ENCODE assay signal across 32 cellular contexts in genomic region chr19:1615156-1615765, GRCh38. TPM values are rescaled to one million over a fixed set of nuclear protein-coding genes. Genes with fewer than 3 reads are reported as not detected.
"Had no signal": no experiment of that assay in that cellular context is flagged by ENCODE, and none has a peak within 500 bp of the region (broad histone marks: within the 10 kb centered on the region; RNA-seq: fewer than 3 reads in every experiment).

No MANE protein-coding gene starts in this region.

- H3K27ac Mint-ChIP-seq: activated CD4-positive, alpha-beta memory T cell treated with anti-CD3 and anti-CD28 coated beads for 36 hours; activated naive CD8-positive, alpha-beta T cell treated with anti-CD3 and anti-CD28 coated beads, Interleukin-2, amount 10 ng/mL, durations not matched to agents 7 days and 5 days; T-helper 17 cell had no signal

- ATAC-seq: activated CD4-positive, CD25-positive, alpha-beta regulatory T cell treated with anti-CD3 and anti-CD28 coated beads, Interleukin-2, amount 50 U/mL, for 24 hours; activated T-cell treated with anti-CD3 and anti-CD28 coated beads, Interleukin-2, amount 50 U/mL, for 4 hours; esophagus mucosa; foreskin keratinocyte; heart left ventricle; left lung; naive thymus-derived CD4-positive, alpha-beta T cell; psoas muscle; SK-N-SH treated with all-trans-retinoic acid at 6 μM for 48 hours; T-helper 17 cell had no signal

- H3K27me3 ChIP-seq: brain microvascular endothelial cell, foreskin keratinocyte, heart left ventricle, left lung, spleen had no signal

- H3K9ac ChIP-seq: parathyroid adenoma had no signal

- H2AFZ ChIP-seq: parathyroid adenoma had no signal

- H3K79me2 ChIP-seq: parathyroid adenoma had no signal

- H3K27ac ChIP-seq: brain microvascular endothelial cell, foreskin keratinocyte, left lung, parathyroid adenoma, psoas muscle, spleen, thoracic aorta, WERI-Rb-1 had no signal

- H3K4me1 ChIP-seq: foreskin keratinocyte, left lung, parathyroid adenoma, psoas muscle had no signal

- FAIRE-seq: astrocyte, urothelium cell line had no signal

- H3K4me3 Mint-ChIP-seq: activated CD4-positive, alpha-beta memory T cell treated with anti-CD3 and anti-CD28 coated beads for 36 hours; activated naive CD8-positive, alpha-beta T cell treated with anti-CD3 and anti-CD28 coated beads, Interleukin-2, amount 10 ng/mL, durations not matched to agents 7 days and 5 days; activated T-cell treated with anti-CD3 and anti-CD28 coated beads, Interleukin-2, amount 50 U/mL, for 4 hours; immature natural killer cell; T-helper 17 cell had no signal

- H3K27me3 Mint-ChIP-seq: activated CD4-positive, alpha-beta memory T cell treated with anti-CD3 and anti-CD28 coated beads for 36 hours; activated naive CD8-positive, alpha-beta T cell treated with anti-CD3 and anti-CD28 coated beads, Interleukin-2, amount 10 ng/mL, durations not matched to agents 7 days and 5 days; naive thymus-derived CD4-positive, alpha-beta T cell; T-helper 17 cell had no signal

- H3K4me3 ChIP-seq: heart left ventricle, left lung, psoas muscle, spleen, thoracic aorta had no signal

- H3K9me3 Mint-ChIP-seq: activated CD4-positive, alpha-beta memory T cell treated with anti-CD3 and anti-CD28 coated beads for 36 hours; activated naive CD8-positive, alpha-beta T cell treated with anti-CD3 and anti-CD28 coated beads, Interleukin-2, amount 10 ng/mL, durations not matched to agents 7 days and 5 days; activated T-cell treated with anti-CD3 and anti-CD28 coated beads, Interleukin-2, amount 50 U/mL, for 4 hours; immature natural killer cell had no signal

- DNase-seq: activated CD4-positive, alpha-beta memory T cell treated with anti-CD3 and anti-CD28 coated beads for 36 hours; activated CD4-positive, alpha-beta T cell treated with anti-CD3 and anti-CD28 coated beads for 48 hours; activated CD8-positive, alpha-beta memory T cell treated with anti-CD3 and anti-CD28 coated beads, Interleukin-2, amount 50 U/mL, for 4 hours; activated naive CD4-positive, alpha-beta T cell; activated naive CD8-positive, alpha-beta T cell treated with anti-CD3 and anti-CD28 coated beads, Interleukin-2, amount 10 ng/mL, durations not matched to agents 7 days and 5 days; activated T-cell treated with anti-CD3 and anti-CD28 coated beads, Interleukin-2, amount 50 U/mL, for 4 hours; amniotic stem cell; brain microvascular endothelial cell; caudate nucleus; cortex of kidney; foreskin keratinocyte; hypothalamus; immature natural killer cell; kidney glomerular epithelial cell; naive thymus-derived CD4-positive, alpha-beta T cell; occipital lobe; psoas muscle; spleen; stimulated activated naive CD4-positive, alpha-beta T cell treated with Interleukin-2 at 50 U/mL for 16 hours; T-helper 17 cell; T1000; trophoblast cell; WERI-Rb-1 had no signal

- H3K9me3 ChIP-seq: heart left ventricle, left lung, psoas muscle, spleen, thoracic aorta had no signal

RNA-seq across cellular contexts. Expression of gene MEX3D, which starts 47.1 kb away (rescaled TPM):
- polyA plus RNA-seq: naive thymus-derived CD4-positive, alpha-beta T cell had no signal
